Comparison of ENCODE assay signal across 9 cellular contexts in genomic region chr12:112107306-112107705, GRCh38. TPM values are rescaled to one million over a fixed set of nuclear protein-coding genes. Genes with fewer than 3 reads are reported as not detected.
DNase-seq lines count a peak whose midpoint lies in the region; ATAC-seq and TF ChIP-seq lines count a peak whose summit lies in the region.
"Had no signal": no experiment of that assay in that cellular context is flagged by ENCODE, and none has a peak within 500 bp of the region (broad histone marks: within the 10 kb centered on the region; RNA-seq: fewer than 3 reads in every experiment).

No MANE protein-coding gene starts in this region.

- H3K4me1 ChIP-seq in MM.1S (ENCODE audit: low read length) (no peaks in the 10 kb centered on the region), duodenal mucosa (ENCODE audit: control insufficient read depth in 1 of 2, insufficient read depth in 2 of 2, low read length in 2 of 2) (peaks cover 21 to 24% of the 10 kb centered on the region in 2 donors)

- intact Hi-C loops in CD4-positive, alpha-beta T cell (cut with DNase I, micrococcal nuclease): loop anchor here (5.0 kb wide), 4 partner anchors 95 to 300 kb away; partner anchors contain the start of genes ERP29 (in 2 of the 2), TMEM116 (in 2 of the 2), HECTD4 (in 1 of the 2) and MAPKAPK5 (in 1 of the 2)

- H3K9me3 Mint-ChIP-seq in CD4-positive, alpha-beta T cell: no peaks in the 10 kb centered on the region
- no peaks in the 10 kb centered on the region for H3K9me3 Mint-ChIP-seq in neural crest cell

- no peak for DNase-seq in CD4-positive, alpha-beta T cell
- no peak for DNase-seq in MM.1S
- no peak for DNase-seq in neural crest cell (ENCODE audit: low read depth, low spot score)
- no peak for DNase-seq in GDM1 (lab: John Stamatoyannopoulos, UW)
- DNase-seq in NCI-H1105 (lab: John Stamatoyannopoulos, UW): no peak
- DNase-seq in kidney glomerular epithelial cell (lab: John Stamatoyannopoulos, UW): no peak
- DNase-seq: NCI-H774 had no signal

- peaks cover 23% of the 10 kb centered on the region for H3K36me3 Mint-ChIP-seq in CD4-positive, alpha-beta T cell (ENCODE audit: low read depth)
- H3K36me3 Mint-ChIP-seq in neural crest cell (ENCODE audit: low read depth): no peaks in the 10 kb centered on the region

- no peaks in the 10 kb centered on the region for H3F3A ChIP-seq in MM.1S (ENCODE audit: insufficient read depth, low read length)

- H3K4me3 Mint-ChIP-seq in CD4-positive, alpha-beta T cell: peak overlapping the region; percentile 95
- H3K4me3 Mint-ChIP-seq in neural crest cell: peak overlapping the region; percentile 97

- H3K27ac Mint-ChIP-seq in CD4-positive, alpha-beta T cell: peak overlapping the region; percentile 94
- peak overlapping the region; percentile 98 for H3K27ac Mint-ChIP-seq in neural crest cell (ENCODE audit: unreplicated experiment)

- POLR2A ChIA-PET in CD4-positive, alpha-beta T cell (lab: Charles Lee): interaction anchor here (0.5 to 5.2 kb wide), 6 partner anchors 8 to 56 kb away, joined by 3 to 81 read pairs (median 3); partner anchors contain the start of gene TRAFD1

- H3K27me3 Mint-ChIP-seq in CD4-positive, alpha-beta T cell: no peaks in the 10 kb centered on the region
- H3K27me3 Mint-ChIP-seq in neural crest cell (ENCODE audit: low read depth): no peaks in the 10 kb centered on the region

- H4K20me1 ChIP-seq in MM.1S (ENCODE audit: insufficient read depth, low read length): 0 out of 2 replicates have a peak, but pooled peaks cover 6% of the 10 kb centered on the region

- H3K9me3 ChIP-seq in CD4-positive, alpha-beta T cell (ENCODE audit: control insufficient read depth, low read length): no peaks in the 10 kb centered on the region
- H3K9me3 ChIP-seq in MM.1S (replicated peaks; ENCODE audit: insufficient read depth, low read length) (no peaks in the 10 kb centered on the region), duodenal mucosa (ENCODE audit: control insufficient read depth in 1 of 2, low read length in 2 of 2) (no peaks in the 10 kb centered on the region)

- peaks cover 62% of the 10 kb centered on the region for H3K79me2 ChIP-seq in MM.1S (ENCODE audit: low read length)

- no peak overlapping the region for H2AFZ ChIP-seq in MM.1S (ENCODE audit: low read length)

- H3K9ac ChIP-seq in MM.1S (ENCODE audit: low read length): peak overlapping the region; percentile 81; the same call in 1 of the 2 replicates
- H3K9ac ChIP-seq in duodenal mucosa (ENCODE audit: low read depth in 1 of 2, low read length in 2 of 2): peak overlapping the region; percentile 89 to 93

- no peak for TF ChIP-seq CTCF in CD4-positive, alpha-beta T cell (IDR thresholded peaks at IDR 0.05)
- no peak for TF ChIP-seq CTCF in MM.1S (IDR thresholded peaks at IDR 0.05; ENCODE audit: low read length)
- no peak for TF ChIP-seq CTCF in neural crest cell (conservative IDR thresholded peaks at IDR 0.05)

- no peak overlapping the region for H3K27ac ChIP-seq in CD4-positive, alpha-beta T cell (ENCODE audit: low read depth, low read length)
- H3K27ac ChIP-seq in MM.1S (ENCODE audit: low read length) (no peak overlapping the region), duodenal mucosa (ENCODE audit: low read depth, low read length) (no peak overlapping the region)

- H3K4me2 ChIP-seq in MM.1S (ENCODE audit: low read depth, low read length): peak overlapping the region; percentile 41; the same call in 1 of the 2 replicates

- H3K36me3 ChIP-seq in MM.1S (replicated peaks; ENCODE audit: insufficient read depth, low read length) (no peaks in the 10 kb centered on the region), duodenal mucosa (ENCODE audit: control insufficient read depth in 1 of 2, insufficient read depth in 2 of 2, low read length in 2 of 2) (peaks cover 0 to 11% of the 10 kb centered on the region in 2 donors)

- CTCF ChIA-PET in CD4-positive, alpha-beta T cell (lab: Charles Lee): interaction anchor here (0.7 to 3.2 kb wide), 3 partner anchors 18 to 655 kb away, joined by 3 to 9 read pairs (median 4); partner anchors contain the start of gene TRAFD1

- ATAC-seq in CD4-positive, alpha-beta T cell (ENCODE audit: poor library complexity): no peak
- no peak for ATAC-seq in HG03280 (IDR thresholded peaks at IDR 0.05; ENCODE audit: unreplicated experiment)

- peaks cover 56% of the 10 kb centered on the region for H3K4me1 Mint-ChIP-seq in CD4-positive, alpha-beta T cell (ENCODE audit: low read depth)
- H3K4me1 Mint-ChIP-seq in neural crest cell: peaks cover 57% of the 10 kb centered on the region

- H3K9me2 ChIP-seq in MM.1S (replicated peaks; ENCODE audit: insufficient read depth, low read length): no peaks in the 10 kb centered on the region

- H3K4me3 ChIP-seq in MM.1S (ENCODE audit: low read length) (peak overlapping the region; percentile 81), duodenal mucosa (ENCODE audit: low read depth in 1 of 2, low read length in 2 of 2) (peak overlapping the region; percentile 92 to 100)

- H3K27me3 ChIP-seq in CD4-positive, alpha-beta T cell (ENCODE audit: control insufficient read depth, insufficient read depth, low read length): no peaks in the 10 kb centered on the region
- H3K27me3 ChIP-seq in MM.1S (replicated peaks; ENCODE audit: insufficient read depth, low read length): no peaks in the 10 kb centered on the region
- no peaks in the 10 kb centered on the region for H3K27me3 ChIP-seq in duodenal mucosa (ENCODE audit: control insufficient read depth in 1 of 2, insufficient read depth in 2 of 2, low read length in 2 of 2)

RNA-seq across cellular contexts. Expression of gene NAA25, which starts 1.3 kb away (rescaled TPM):
- total RNA-seq in CD4-positive, alpha-beta T cell: 10 to 100 TPM; 31.1 to 34.6 TPM
- total RNA-seq in neural crest cell: 35.9 and 36.8 TPM in 2 replicates

RNA-seq across cellular contexts. Expression of gene TRAFD1, which starts 18.1 kb away (rescaled TPM):
- total RNA-seq in CD4-positive, alpha-beta T cell: 10 to 100 TPM; 19.6 to 20.4 TPM
- total RNA-seq in neural crest cell: 41.5 and 44.2 TPM in 2 replicates
